ENCODE assay signal across 8 cellular contexts in genomic region chr1:232880354-232880753, GRCh38.
DNase-seq lines count a peak whose midpoint lies in the region; TF ChIP-seq lines count a peak whose summit lies in the region.

No MANE protein-coding gene starts in this region.

- no peak for TF ChIP-seq POLR2A in transverse colon (IDR thresholded peaks at IDR 0.05)

- peak; percentile 51 for TF ChIP-seq CTCF in GM06990 (IDR thresholded peaks at IDR 0.05; ENCODE audit: insufficient read depth, low read length, poor library complexity, severe bottlenecking)
- peak; percentile 20 to 55 (median 46) for TF ChIP-seq CTCF in transverse colon (IDR thresholded peaks at IDR 0.05)

- H3K4me1 ChIP-seq in transverse colon: no peaks in the 10 kb centered on the region

- no peak overlapping the region for H3K27ac ChIP-seq in transverse colon

- peak; percentile 53 for DNase-seq in 8988T
- no peak for DNase-seq in GM06990 (ENCODE audit: extremely low read depth, insufficient read length)
- peak; percentile 45 for DNase-seq in RPMI7951 (ENCODE audit: low read depth)
- DNase-seq in foreskin melanocyte: peak; percentile 51
- peak; percentile 53 for DNase-seq in transverse colon
- DNase-seq in central memory CD4-positive, alpha-beta T cell: no peak
- no peak for DNase-seq in activated effector memory CD4-positive, alpha-beta T cell treated with Interleukin-2 at 50 U/mL for 16 hours
- DNase-seq in stimulated activated CD4-positive, alpha-beta T cell treated with anti-CD3 and anti-CD28 coated beads, Interleukin-4, amount 100 ng/mL, for 4 hours: no peak

- H3K36me3 ChIP-seq in GM06990 (ENCODE audit: control insufficient read depth, insufficient read depth, low read length): no peaks in the 10 kb centered on the region
- no peaks in the 10 kb centered on the region for H3K36me3 ChIP-seq in transverse colon

- no peaks in the 10 kb centered on the region; the same call in 1 of the 2 replicates for H3K27me3 ChIP-seq in GM06990 (replicated peaks; ENCODE audit: control insufficient read depth, insufficient read depth, low read length)
- H3K27me3 ChIP-seq in transverse colon: no peaks in the 10 kb centered on the region

- H3K4me3 ChIP-seq in GM06990 (replicated peaks; ENCODE audit: low read depth, low read length): no peak overlapping the region
- H3K4me3 ChIP-seq in transverse colon: no peak overlapping the region

- 49 to 86% methylated on average over 1 to 3 of the region's 3 CpGs for WGBS in transverse colon (ENCODE audit: low coverage in 1 of 2), 2 donors

- in situ Hi-C loops in transverse colon (cut with MboI; ENCODE audit: low pct_ligation_motif_present in 1 of 4, low pct_unique_long_range_greater_than_20kb in 1 of 4, low sequenced_read_pairs in 3 of 4): no loop called here

- intact Hi-C loops in transverse colon (cut with DNase I; ENCODE audit: low total_unique reads): no loop called here

- no peak for TF ChIP-seq EP300 in transverse colon (IDR thresholded peaks at IDR 0.05; ENCODE audit: low read depth)

- H3K9me3 ChIP-seq in transverse colon: no peaks in the 10 kb centered on the region

Comparison
In these comparisons a context has a peak if more than half of its experiments do, and no peak if none do; other contexts are left out.
1. DNase-seq: peak in 8988T (single experiment), RPMI7951 (single experiment), foreskin melanocyte (single experiment) and transverse colon (single experiment); none in GM06990 (single experiment), central memory CD4-positive, alpha-beta T cell (single experiment), activated effector memory CD4-positive, alpha-beta T cell treated with Interleukin-2 at 50 U/mL for 16 hours (single experiment) and stimulated activated CD4-positive, alpha-beta T cell treated with anti-CD3 and anti-CD28 coated beads, Interleukin-4, amount 100 ng/mL, for 4 hours (0 of 2).